In the genomic region with DNA sequence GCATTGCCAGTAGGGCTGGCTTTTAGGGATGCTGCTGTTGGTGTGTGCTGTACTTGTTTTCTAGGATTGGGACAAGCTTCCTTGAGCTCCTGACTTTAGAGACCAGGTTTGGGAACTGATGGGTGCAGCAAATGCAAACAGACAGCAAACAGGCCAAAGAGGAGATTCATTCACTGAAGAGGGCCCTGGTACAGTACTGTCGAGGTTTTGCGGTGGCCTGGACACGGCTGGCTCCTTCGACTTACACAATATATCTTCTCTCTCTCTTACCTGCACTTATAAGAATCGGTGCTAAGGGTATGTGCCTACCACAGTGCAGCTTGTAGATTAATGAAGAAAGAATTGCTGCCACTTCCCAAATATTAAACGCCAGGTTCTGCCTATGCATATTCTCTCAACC, we compare ENCODE assay signal across 8 cellular contexts. TPM values are rescaled to one million over a fixed set of nuclear protein-coding genes. Genes with fewer than 3 reads are reported as not detected.
A peak's percentile ranks its signal among the peaks of the same experiment; 100 is the strongest.
DNase-seq lines count a peak whose midpoint lies in the region; ATAC-seq and TF ChIP-seq lines count a peak whose summit lies in the region.

No MANE protein-coding gene starts in this region.

- peak overlapping the region; percentile 100 for H4K8ac ChIP-seq in trophoblast cell (ENCODE audit: low read depth, low read length)

- H4K20me1 ChIP-seq in DND-41 (ENCODE audit: insufficient read depth, low read length) (no peaks in the 10 kb centered on the region), fibroblast of lung (ENCODE audit: control insufficient read depth, extremely low read depth, insufficient read depth, low read length) (no peaks in the 10 kb centered on the region)

- no peak for DNase-seq in DND-41
- DNase-seq in SJSA1 (ENCODE audit: low read depth in 1 of 2, low spot score in 2 of 2), result no peak
- DNase-seq in fibroblast of lung (ENCODE audit: low read depth in 2 of 2), result no peak
- no peak for DNase-seq in trophoblast cell
- DNase-seq in activated gamma-delta T cell treated with Interleukin-2 at 50 U/mL for 16 hours, result no peak
- DNase-seq in amniotic stem cell (lab: John Stamatoyannopoulos, UW), result no peak
- no peak for DNase-seq in left lobe of liver (ENCODE audit: low spot score)

- peak overlapping the region; percentile 15 for H2BK12ac ChIP-seq in trophoblast cell (ENCODE audit: low read length)

- no peak overlapping the region for H3K4ac ChIP-seq in trophoblast cell (ENCODE audit: low read depth, low read length)

- peak overlapping the region; percentile 45 to 67 for H3K4me3 ChIP-seq in DND-41 (ENCODE audit: low read depth in 1 of 2, low read length in 2 of 2)
- peak overlapping the region; percentile 56 for H3K4me3 ChIP-seq in SJSA1
- peak overlapping the region; percentile 70 to 96 (median 81) for H3K4me3 ChIP-seq in fibroblast of lung (replicated peaks in 1 of 4; ENCODE audit: control extremely low read depth in 1 of 4, insufficient read depth in 1 of 4, low read depth in 3 of 4, low read length in 4 of 4)
- peak overlapping the region; percentile 76 for H3K4me3 ChIP-seq in trophoblast cell (ENCODE audit: low read depth, low read length)

- peak overlapping the region; percentile 98 for H4K12ac ChIP-seq in trophoblast cell (ENCODE audit: low read depth, low read length)

- no peak overlapping the region for H3K23ac ChIP-seq in trophoblast cell (ENCODE audit: low read length)

- no peak overlapping the region for H3K18ac ChIP-seq in trophoblast cell (ENCODE audit: low read length)

- H3K79me2 ChIP-seq in DND-41 (ENCODE audit: insufficient read depth, low read length) (peaks cover 5% of the 10 kb centered on the region; the same call in 1 of the 2 replicates), fibroblast of lung (ENCODE audit: control insufficient read depth, insufficient read depth, low read length) (no peaks in the 10 kb centered on the region), trophoblast cell (ENCODE audit: control insufficient read depth, insufficient read depth, low read length, poor library complexity) (peaks cover 8% of the 10 kb centered on the region)

- no peak for ATAC-seq in DND-41 (ENCODE audit: insufficient read depth, low read depth)
- no peak for ATAC-seq in GM21360 (IDR thresholded peaks at IDR 0.05; ENCODE audit: unreplicated experiment)
- ATAC-seq in left lobe of liver, result no peak

- H2BK5ac ChIP-seq in trophoblast cell (ENCODE audit: low read depth, low read length, poor library complexity), result peak overlapping the region; percentile 22

- WGBS in trophoblast cell (ENCODE audit: extremely low coverage, insufficient coverage, insufficient read length), result no CpG with 5 or more reads among the region's 6 CpGs

- H3K27ac ChIP-seq in DND-41 (ENCODE audit: low read length), result peak overlapping the region; percentile 72
- no peak overlapping the region for H3K27ac ChIP-seq in SJSA1
- no peak overlapping the region for H3K27ac ChIP-seq in fibroblast of lung (ENCODE audit: insufficient read depth, low read length)
- H3K27ac ChIP-seq in trophoblast cell (ENCODE audit: low read depth, low read length), result no peak overlapping the region

- H2BK120ac ChIP-seq in trophoblast cell (ENCODE audit: insufficient read depth, low read length, poor library complexity), result peak overlapping the region; percentile 95

- H2AK5ac ChIP-seq in trophoblast cell (ENCODE audit: low read length), result no peak overlapping the region

- H3K4me2 ChIP-seq in DND-41 (ENCODE audit: insufficient read depth, low read length) (peak overlapping the region; percentile 78), fibroblast of lung (ENCODE audit: extremely low read depth, insufficient read depth, low read length) (peak overlapping the region; percentile 68), trophoblast cell (ENCODE audit: low read length) (peak overlapping the region; percentile 62)

- H3K9me3 ChIP-seq in DND-41 (ENCODE audit: insufficient read depth, low read length, severe bottlenecking), result no peaks in the 10 kb centered on the region
- no peaks in the 10 kb centered on the region for H3K9me3 ChIP-seq in SJSA1 (replicated peaks)
- H3K9me3 ChIP-seq in fibroblast of lung (ENCODE audit: control insufficient read depth, insufficient read depth, low read depth, low read length), result no peaks in the 10 kb centered on the region
- no peaks in the 10 kb centered on the region for H3K9me3 ChIP-seq in trophoblast cell (ENCODE audit: insufficient read depth, low read depth, low read length)

- H3K79me1 ChIP-seq in trophoblast cell (ENCODE audit: low read length), result peaks cover 9% of the 10 kb centered on the region

- H4K91ac ChIP-seq in trophoblast cell (ENCODE audit: low read depth, low read length), result peak overlapping the region; percentile 97

- TF ChIP-seq CTCF in DND-41 (IDR thresholded peaks at IDR 0.05; ENCODE audit: borderline replicate concordance, extremely low read depth, low read length, poor library complexity, severe bottlenecking) (no peak), fibroblast of lung (conservative IDR thresholded peaks at IDR 0.05 in 1 of 2, IDR thresholded peaks at IDR 0.05 in 1 of 2; ENCODE audit: low read depth in 1 of 2, low read length in 2 of 2) (no peak)

- H3K4me1 ChIP-seq in DND-41 (ENCODE audit: insufficient read depth, low read length) (peaks cover 31% of the 10 kb centered on the region), SJSA1 (replicated peaks) (peaks cover 13% of the 10 kb centered on the region), fibroblast of lung (ENCODE audit: control insufficient read depth, extremely low read depth, insufficient read depth, low read length) (no peaks in the 10 kb centered on the region), trophoblast cell (ENCODE audit: control insufficient read depth in 1 of 2, insufficient read depth in 2 of 2, low read length in 2 of 2) (peaks cover 9 to 10% of the 10 kb centered on the region in 2 experiments)

- H3K9ac ChIP-seq in DND-41 (ENCODE audit: low read depth, low read length) (peak overlapping the region; percentile 77), fibroblast of lung (ENCODE audit: insufficient read depth, low read length) (peak overlapping the region; percentile 67), trophoblast cell (ENCODE audit: low read length) (peak overlapping the region; percentile 65)

- no peaks in the 10 kb centered on the region for H3K36me3 ChIP-seq in DND-41 (ENCODE audit: insufficient read depth, low read length)
- H3K36me3 ChIP-seq in SJSA1, result no peaks in the 10 kb centered on the region
- no peaks in the 10 kb centered on the region for H3K36me3 ChIP-seq in fibroblast of lung (ENCODE audit: control insufficient read depth, insufficient read depth, low read length)
- no peaks in the 10 kb centered on the region for H3K36me3 ChIP-seq in trophoblast cell (ENCODE audit: control insufficient read depth in 1 of 2, insufficient read depth in 2 of 2, low read length in 2 of 2)

- H3K27me3 ChIP-seq in DND-41 (ENCODE audit: insufficient read depth, low read length, poor library complexity), result peaks cover 3% of the 10 kb centered on the region
- no peaks in the 10 kb centered on the region for H3K27me3 ChIP-seq in SJSA1 (replicated peaks)
- H3K27me3 ChIP-seq in fibroblast of lung (ENCODE audit: control insufficient read depth, insufficient read depth, low read length), result peaks cover 2% of the 10 kb centered on the region
- H3K27me3 ChIP-seq in trophoblast cell (ENCODE audit: insufficient read depth, low read length), result no peaks in the 10 kb centered on the region

- peak overlapping the region; percentile 85 for H2AFZ ChIP-seq in DND-41 (ENCODE audit: low read depth, low read length)
- peak overlapping the region; percentile 88 for H2AFZ ChIP-seq in fibroblast of lung (ENCODE audit: low read length)
- H2AFZ ChIP-seq in trophoblast cell (ENCODE audit: insufficient read depth, low read length, poor library complexity), result no peak overlapping the region

- H3K14ac ChIP-seq in trophoblast cell (ENCODE audit: low read length), result peak overlapping the region; percentile 100

RNA-seq across cellular contexts. Expression of gene ATP1A1, which starts 44.6 kb away (rescaled TPM):
- total RNA-seq in SJSA1 (2014; rRNA removed; shearing (Covaris generic)), result 36.7 and 55.4 TPM in 2 replicates
- total RNA-seq in fibroblast of lung (110 and 141 TPM in 2 replicates), left lobe of liver (110 TPM)
- 216 and 230 TPM in 2 replicates for polyA plus RNA-seq in fibroblast of lung
- 151 and 174 TPM in 2 replicates for polyA plus RNA-seq in fibroblast of lung (2012)
- polyA minus RNA-seq in fibroblast of lung (ENCODE audit: low replicate concordance), result 145 and 189 TPM in 2 replicates
- polyA plus RNA-seq in trophoblast cell (2013), result 247 and 256 TPM in 2 replicates
